13 cellular contexts compared by ENCODE assay signal in genomic region chr7:143002106-143002505, GRCh38. TPM values are rescaled to one million over a fixed set of nuclear protein-coding genes. Genes with fewer than 3 reads are reported as not detected.
DNase-seq lines count a peak whose midpoint lies in the region; ATAC-seq, FAIRE-seq and TF ChIP-seq lines count a peak whose summit lies in the region.
"Had no signal": no experiment of that assay in that cellular context is flagged by ENCODE, and none has a peak within 500 bp of the region (broad histone marks: within the 10 kb centered on the region; RNA-seq: fewer than 3 reads in every experiment).

No MANE protein-coding gene starts in this region.

- ATAC-seq in K562, result peak; percentile 78
- no peak for ATAC-seq in HG03045 (IDR thresholded peaks at IDR 0.05; ENCODE audit: unreplicated experiment)
- ATAC-seq: activated CD8-positive, alpha-beta memory T cell treated with anti-CD3 and anti-CD28 coated beads, Interleukin-2, amount 10 ng/mL, durations not matched to agents 7 days and 5 days; naive thymus-derived CD4-positive, alpha-beta T cell had no signal

- CTCF ChIA-PET in K562 (lab: Yijun Ruan, JAX; ENCODE audit: low intra/inter-chr PET ratio), result interaction anchor here (0.5 to 11.1 kb wide), 10 partner anchors 77 to 348 kb away, joined by 3 to 222 read pairs (median 6); partner anchors contain the start of gene EPHB6

- H3K36me3 ChIP-seq in MM.1S (replicated peaks; ENCODE audit: insufficient read depth, low read length), result no peaks in the 10 kb centered on the region
- H3K36me3 ChIP-seq in K562 (ENCODE audit: control insufficient read depth, insufficient read depth, low read length), result no peaks in the 10 kb centered on the region
- no peaks in the 10 kb centered on the region for H3K36me3 ChIP-seq in neural progenitor cell

- peak; percentile 77 for FAIRE-seq in K562 (lab: Jason Lieb, UNC)
- FAIRE-seq: endometrium had no signal

- H3K9ac ChIP-seq in MM.1S (ENCODE audit: low read length) (no peak overlapping the region), K562 (ENCODE audit: insufficient read depth in 1 of 2, low read depth in 2 of 2, low read length in 2 of 2) (no peak overlapping the region), neural progenitor cell (no peak overlapping the region)

- no peaks in the 10 kb centered on the region for H3K9me3 ChIP-seq in MM.1S (replicated peaks; ENCODE audit: insufficient read depth, low read length)
- H3K9me3 ChIP-seq in K562 (replicated peaks; ENCODE audit: control insufficient read depth, insufficient read depth, low read depth, low read length), result no peaks in the 10 kb centered on the region
- H3K9me3 ChIP-seq in neural progenitor cell (ENCODE audit: low read depth), result no peaks in the 10 kb centered on the region

- H4K20me1 ChIP-seq in MM.1S (ENCODE audit: insufficient read depth, low read length) (no peaks in the 10 kb centered on the region), K562 (replicated peaks; ENCODE audit: control insufficient read depth, insufficient read depth, low read length) (no peaks in the 10 kb centered on the region), neural progenitor cell (ENCODE audit: low read depth) (no peaks in the 10 kb centered on the region)

- H3K27me3 ChIP-seq in MM.1S (replicated peaks; ENCODE audit: insufficient read depth, low read length), result no peaks in the 10 kb centered on the region
- H3K27me3 ChIP-seq in K562 (ENCODE audit: control insufficient read depth in 2 of 2, insufficient read depth in 2 of 2, low read length in 2 of 2), result peaks cover 5 to 6% of the 10 kb centered on the region in 2 experiments; a peak in 4 of 5 replicates
- H3K27me3 ChIP-seq in neural progenitor cell, result no peaks in the 10 kb centered on the region

- intact Hi-C loops in K562 (cut with micrococcal nuclease), result loop anchor here (1.0 to 5.0 kb wide), 4 partner anchors 39 to 397 kb away; partner anchors contain the start of gene KEL

- no peaks in the 10 kb centered on the region for H3K9me1 ChIP-seq in K562 (ENCODE audit: control insufficient read depth, insufficient read depth, low read length)

- peak; percentile 87 to 90 for TF ChIP-seq RAD21 in K562 (CRISPR knock-in tag; conservative IDR thresholded peaks at IDR 0.05 in 1 of 2, IDR thresholded peaks at IDR 0.05 in 1 of 2)

- no peaks in the 10 kb centered on the region for H3K36me3 Mint-ChIP-seq in neural progenitor cell

- no peak for TF ChIP-seq POLR2A in K562 (conservative IDR thresholded peaks at IDR 0.05)

- H3K4me2 ChIP-seq in MM.1S (ENCODE audit: low read depth, low read length) (no peak overlapping the region), K562 (ENCODE audit: insufficient read depth, low read length) (no peak overlapping the region), neural progenitor cell (no peak overlapping the region)

- TF ChIP-seq EP300 in K562 (IDR thresholded peaks at IDR 0.05; ENCODE audit: low read length), result no peak

- DNase-seq in DMS 273 (lab: John Stamatoyannopoulos, UW; ENCODE audit: unreplicated experiment) (peak; percentile 9), DMS 273 treated with DMSO at 0.1 percent for 48 hours (lab: John Stamatoyannopoulos, UW) (no peak), MM.1S (peak; percentile 61), K562 (ENCODE audit: extremely low read depth in 1 of 4, low spot score in 3 of 4) (peak in 2 of 4 experiments; percentile 56 to 63), neural progenitor cell (ENCODE audit: low spot score) (peak; percentile 30), occipital lobe (lab: John Stamatoyannopoulos, UW) (no peak), nucleus accumbens (lab: John Stamatoyannopoulos, UW) (no peak)
- DNase-seq: 8988T; activated CD8-positive, alpha-beta memory T cell treated with anti-CD3 and anti-CD28 coated beads, Interleukin-2, amount 10 ng/mL, durations not matched to agents 7 days and 5 days; NCI-H510A had no signal

- H3K9me3 Mint-ChIP-seq in neural progenitor cell, result peaks cover 3% of the 10 kb centered on the region

- H3K27me3 Mint-ChIP-seq in neural progenitor cell (ENCODE audit: insufficient read depth, low read depth), result no peaks in the 10 kb centered on the region

- H3K4me1 ChIP-seq in MM.1S (ENCODE audit: low read length), result peaks cover 5% of the 10 kb centered on the region
- peaks cover 0 to 4% of the 10 kb centered on the region in 2 experiments; a peak in 2 of 5 replicates for H3K4me1 ChIP-seq in K562 (replicated peaks in 1 of 2; ENCODE audit: control insufficient read depth in 2 of 2, insufficient read depth in 2 of 2, low read length in 2 of 2)
- no peaks in the 10 kb centered on the region for H3K4me1 ChIP-seq in neural progenitor cell

- 1% methylated on average over 3 of the region's 3 CpGs for WGBS in K562 (ENCODE audit: insufficient coverage, low coverage, missing lambda C conversion rate)

- H3K4me1 Mint-ChIP-seq in neural progenitor cell, result no peaks in the 10 kb centered on the region

- H3K79me2 ChIP-seq in MM.1S (ENCODE audit: low read length) (no peaks in the 10 kb centered on the region), K562 (ENCODE audit: control insufficient read depth, insufficient read depth, low read length) (no peaks in the 10 kb centered on the region), neural progenitor cell (ENCODE audit: low read depth) (no peaks in the 10 kb centered on the region)

- H2AFZ ChIP-seq in MM.1S (ENCODE audit: low read length) (no peak overlapping the region), K562 (ENCODE audit: low read depth, low read length) (no peak overlapping the region), neural progenitor cell (replicated peaks) (no peak overlapping the region)

- TF ChIP-seq CTCF in MM.1S (IDR thresholded peaks at IDR 0.05; ENCODE audit: low read length) (peak; percentile 66), K562 (IDR thresholded peaks at IDR 0.05 in 2 of 3, conservative IDR thresholded peaks at IDR 0.05 in 1 of 3; ENCODE audit: insufficient read depth in 2 of 3, low read depth in 1 of 3, low read length in 3 of 3) (peak; percentile 69 to 91 (median 77)), neural progenitor cell (IDR thresholded peaks at IDR 0.05) (peak; percentile 58)

- no peak overlapping the region for H3K27ac Mint-ChIP-seq in neural progenitor cell
- H3K27ac Mint-ChIP-seq: activated CD8-positive, alpha-beta memory T cell treated with anti-CD3 and anti-CD28 coated beads, Interleukin-2, amount 10 ng/mL, durations not matched to agents 7 days and 5 days; naive thymus-derived CD4-positive, alpha-beta T cell had no signal

- BruUV-seq in K562 (replicated peaks; lab: Mats Ljungman, UMichigan), result no TSS peak

- H3K4me3 ChIP-seq in MM.1S (ENCODE audit: low read length), result no peak overlapping the region
- no peak overlapping the region for H3K4me3 ChIP-seq in K562
- no peak overlapping the region for H3K4me3 ChIP-seq in neural progenitor cell

- H3F3A ChIP-seq in MM.1S (ENCODE audit: insufficient read depth, low read length), result no peaks in the 10 kb centered on the region
- H3F3A ChIP-seq in neural progenitor cell (ENCODE audit: low read depth), result no peaks in the 10 kb centered on the region

- in situ Hi-C loops in K562 (cut with MboI), result loop anchor here (5.0 to 25.0 kb wide), 2 partner anchors 125 to 365 kb away; no protein-coding TSS in a partner anchor

- H3K9me2 ChIP-seq in MM.1S (replicated peaks; ENCODE audit: insufficient read depth, low read length), result no peaks in the 10 kb centered on the region

- H3K4me3 Mint-ChIP-seq in neural progenitor cell, result no peak overlapping the region
- H3K4me3 Mint-ChIP-seq: activated CD8-positive, alpha-beta memory T cell treated with anti-CD3 and anti-CD28 coated beads, Interleukin-2, amount 10 ng/mL, durations not matched to agents 7 days and 5 days had no signal

- POLR2A ChIA-PET in K562 (lab: Yijun Ruan, JAX), result interaction anchor here (1.1 to 2.0 kb wide), 3 partner anchors 123 to 213 kb away, joined by 3 to 5 read pairs (median 4); no protein-coding TSS in a partner anchor

- H3K27ac ChIP-seq in MM.1S (ENCODE audit: low read length) (no peak overlapping the region), K562 (ENCODE audit: extremely low read depth, low read depth, low read length) (no peak overlapping the region), neural progenitor cell (no peak overlapping the region)

RNA-seq across cellular contexts. Expression of gene OR9A2, which starts 24.8 kb away (rescaled TPM):
- total RNA-seq in K562 (2011; cell fraction: chromatin; rRNA removed; ENCODE audit: low replicate concordance), result 0.39 and 1.4 TPM in 2 replicates
- 0.39 TPM in 1 of 2 replicates, not detected in the other for total RNA-seq in K562 (2011; cell fraction: nucleolus; rRNA removed)
- total RNA-seq in K562 (2011; cell fraction: nucleoplasm; rRNA removed), result 1.2 and 2.4 TPM in 2 replicates
- total RNA-seq in K562 (2014; rRNA removed) (not detected in 2 replicates), K562 (2014; rRNA removed; fragmentation: Illumina TruSeq; extraction: Trizol) (not detected in 2 replicates), K562 (2015; rRNA removed; fragmentation: Illumina TruSeq; extraction: Trizol) (not detected in 2 replicates), K562 (2021) (not detected in 2 replicates), neural progenitor cell (ENCODE audit: low replicate concordance) (not detected in 2 replicates), occipital lobe (1.1 TPM)
- polyA plus RNA-seq in K562 (2011; rRNA removed) (not detected in 2 replicates), K562 (2014; fragmentation: Illumina TruSeq; extraction: Trizol) (not detected in 2 replicates), K562 (2014; fragmentation: Nextera tagmentation; extraction: Ambion mirVana) (not detected), K562 (2014; rRNA removed) (not detected in 2 replicates)
- polyA plus RNA-seq in K562 (2011; cell fraction: cytosol; rRNA removed), result not detected in 2 replicates
- 0.30 TPM in 1 of 2 replicates, not detected in the other for polyA plus RNA-seq in K562 (2011; cell fraction: nucleus; rRNA removed)
- polyA plus RNA-seq in K562 (2012), result not detected in 2 replicates
- 0.21 and 0.45 TPM in 2 replicates for polyA minus RNA-seq in K562 (2011; rRNA and poly(A)+ RNA removed)
- not detected in 2 replicates for polyA minus RNA-seq in K562 (2011; cell fraction: cytosol; rRNA and poly(A)+ RNA removed)
- 0.67 and 1.4 TPM in 2 replicates for polyA minus RNA-seq in K562 (2011; cell fraction: nucleus; rRNA and poly(A)+ RNA removed)
- total RNA-seq: activated CD8-positive, alpha-beta memory T cell treated with anti-CD3 and anti-CD28 coated beads, Interleukin-2, amount 10 ng/mL, durations not matched to agents 7 days and 5 days; naive thymus-derived CD4-positive, alpha-beta T cell had no signal
- polyA plus RNA-seq: naive thymus-derived CD4-positive, alpha-beta T cell had no signal

RNA-seq across cellular contexts. Expression of gene KEL, which starts 39.9 kb away (rescaled TPM):
- 113 and 184 TPM in 2 replicates for total RNA-seq in K562 (2011; cell fraction: chromatin; rRNA removed; ENCODE audit: low replicate concordance)
- total RNA-seq in K562 (2011; cell fraction: nucleolus; rRNA removed), result 129 and 133 TPM in 2 replicates
- total RNA-seq in K562 (2011; cell fraction: nucleoplasm; rRNA removed), result 107 and 122 TPM in 2 replicates
- total RNA-seq in K562 (2014; rRNA removed), result 15.9 and 22.0 TPM in 2 replicates
- 19.2 and 19.3 TPM in 2 replicates for total RNA-seq in K562 (2014; rRNA removed; fragmentation: Illumina TruSeq; extraction: Trizol)
- 22.2 and 25.5 TPM in 2 replicates for total RNA-seq in K562 (2015; rRNA removed; fragmentation: Illumina TruSeq; extraction: Trizol)
- total RNA-seq in K562 (2021), result 28.7 and 34.3 TPM in 2 replicates
- polyA plus RNA-seq in K562 (2011; rRNA removed), result 47.4 and 72.0 TPM in 2 replicates
- polyA plus RNA-seq in K562 (2011; cell fraction: cytosol; rRNA removed), result 33.6 and 44.4 TPM in 2 replicates
- polyA plus RNA-seq in K562 (2011; cell fraction: nucleus; rRNA removed), result 361 and 506 TPM in 2 replicates
- 25.0 and 47.3 TPM in 2 replicates for polyA plus RNA-seq in K562 (2012)
- polyA plus RNA-seq in K562 (2014; fragmentation: Illumina TruSeq; extraction: Trizol), result 33.8 and 35.3 TPM in 2 replicates
- 10 to 100 TPM in 1 of 2 experiments, 1 to 10 TPM in 1; 9.0 to 18.9 TPM for polyA plus RNA-seq in K562 (2014; fragmentation: Nextera tagmentation; extraction: Ambion mirVana)
- 33.1 and 36.7 TPM in 2 replicates for polyA plus RNA-seq in K562 (2014; rRNA removed)
- 31.5 and 38.3 TPM in 2 replicates for polyA minus RNA-seq in K562 (2011; rRNA and poly(A)+ RNA removed)
- polyA minus RNA-seq in K562 (2011; cell fraction: cytosol; rRNA and poly(A)+ RNA removed), result 14.1 and 24.0 TPM in 2 replicates
- polyA minus RNA-seq in K562 (2011; cell fraction: nucleus; rRNA and poly(A)+ RNA removed), result 85.5 and 91.1 TPM in 2 replicates
- 2.0 TPM in 1 of 2 replicates, not detected in the other for total RNA-seq in neural progenitor cell (ENCODE audit: low replicate concordance)
- total RNA-seq in occipital lobe, result 3.0 TPM

RNA-seq across cellular contexts. Expression of gene OR6V1, which starts 50.0 kb away (rescaled TPM):
- not detected in 2 replicates for total RNA-seq in K562 (2011; cell fraction: chromatin; rRNA removed; ENCODE audit: low replicate concordance)
- total RNA-seq in K562 (2011; cell fraction: nucleolus; rRNA removed), result not detected in 2 replicates
- not detected in 2 replicates for total RNA-seq in K562 (2011; cell fraction: nucleoplasm; rRNA removed)
- total RNA-seq in K562 (2014; rRNA removed) (not detected in 2 replicates), K562 (2014; rRNA removed; fragmentation: Illumina TruSeq; extraction: Trizol) (not detected in 2 replicates), K562 (2015; rRNA removed; fragmentation: Illumina TruSeq; extraction: Trizol) (not detected in 2 replicates), K562 (2021) (not detected in 2 replicates), neural progenitor cell (ENCODE audit: low replicate concordance) (not detected in 2 replicates), occipital lobe (not detected)
- polyA plus RNA-seq in K562 (2011; rRNA removed) (not detected in 2 replicates), K562 (2014; fragmentation: Illumina TruSeq; extraction: Trizol) (not detected in 2 replicates), K562 (2014; fragmentation: Nextera tagmentation; extraction: Ambion mirVana) (not detected), K562 (2014; rRNA removed) (not detected in 2 replicates)
- not detected in 2 replicates for polyA plus RNA-seq in K562 (2011; cell fraction: cytosol; rRNA removed)
- polyA plus RNA-seq in K562 (2011; cell fraction: nucleus; rRNA removed), result not detected in 2 replicates
- polyA plus RNA-seq in K562 (2012), result not detected in 2 replicates
- polyA minus RNA-seq in K562 (2011; rRNA and poly(A)+ RNA removed), result not detected in 2 replicates
- not detected in 2 replicates for polyA minus RNA-seq in K562 (2011; cell fraction: cytosol; rRNA and poly(A)+ RNA removed)
- polyA minus RNA-seq in K562 (2011; cell fraction: nucleus; rRNA and poly(A)+ RNA removed), result not detected in 2 replicates
- total RNA-seq: activated CD8-positive, alpha-beta memory T cell treated with anti-CD3 and anti-CD28 coated beads, Interleukin-2, amount 10 ng/mL, durations not matched to agents 7 days and 5 days; naive thymus-derived CD4-positive, alpha-beta T cell had no signal
- polyA plus RNA-seq: naive thymus-derived CD4-positive, alpha-beta T cell had no signal

Comparison
In these comparisons a context has a peak if more than half of its experiments do, and no peak if none do; other contexts are left out.
1. DNase-seq: peak in DMS 273 (single experiment), MM.1S (single experiment) and neural progenitor cell (single experiment); none in DMS 273 treated with DMSO at 0.1 percent for 48 hours (single experiment), occipital lobe (single experiment) and nucleus accumbens (0 of 56).
2. Peak in every context shown above with its lines, with median percentiles within 50 percentile points of each other: CTCF ChIP-seq.